35 cellular contexts compared by ENCODE assay signal in genomic region chr5:103006921-103007320, GRCh38.
"Had no signal": no experiment of that assay in that cellular context is flagged by ENCODE, and none has a peak within 500 bp of the region (broad histone marks: within the 10 kb centered on the region; RNA-seq: fewer than 3 reads in every experiment).

No MANE protein-coding gene starts in this region.

- DNase-seq: Karpas-422, Kasumi-1, KBM-7, KG1, MG63, MM.1S, MV-4-11, NCI-H1048, NCI-H1092, NCI-H1092 treated with DMSO at 0.1 percent for 48 hours, NCI-H1105, NCI-H1105 treated with DMSO at 0.1 percent for 48 hours, NCI-H1417, NCI-H1417 treated with DMSO at 0.1 percent for 48 hours, NCI-H1436, NCI-H1436 treated with DMSO at 0.1 percent for 48 hours, NCI-H146, NCI-H1694, NCI-H1694 treated with DMSO at 0.1 percent for 48 hours, NCI-H187, NCI-H187 treated with DMSO at 0.1 percent for 48 hours, NCI-H1930, NCI-H2029, NCI-H2029 treated with DMSO at 0.1 percent for 48 hours, NCI-H2081, NCI-H2081 treated with DMSO at 0.1 percent for 48 hours, NCI-H2107, NCI-H2171, NCI-H2171 treated with DMSO at 0.1 percent for 48 hours, NCI-H2227 treated with DMSO at 0.1 percent for 48 hours, NCI-H226, NCI-H345, NCI-H446, NCI-H446 treated with DMSO at 0.1 percent for 48 hours had no signal

- H3K9me3 ChIP-seq: MG63 had no signal

- H3K36me3 ChIP-seq: MG63 had no signal

- H3K4me2 ChIP-seq: KMS-11 had no signal

- H3K27me3 ChIP-seq: MG63 had no signal

- H3K27ac ChIP-seq: KMS-11 had no signal

- H3K9ac ChIP-seq: KMS-11 had no signal

- H3K4me3 ChIP-seq: MG63 had no signal
